Comparison of ENCODE assay signal across 25 cellular contexts in genomic region chr20:17430515-17430914, GRCh38.
A peak's percentile ranks its signal among the peaks of the same experiment; 100 is the strongest.
DNase-seq lines count a peak whose midpoint lies in the region; ATAC-seq, FAIRE-seq and TF ChIP-seq lines count a peak whose summit lies in the region.
"Had no signal": no experiment of that assay in that cellular context is flagged by ENCODE, and none has a peak within 500 bp of the region (broad histone marks: within the 10 kb centered on the region; RNA-seq: fewer than 3 reads in every experiment).

No MANE protein-coding gene starts in this region.

- DNase-seq in DMS53 (lab: John Stamatoyannopoulos, UW) (peak; percentile 42), DMS53 treated with DMSO at 0.1 percent for 48 hours (lab: John Stamatoyannopoulos, UW; ENCODE audit: unreplicated experiment) (no peak), NCI-H2081 (lab: John Stamatoyannopoulos, UW) (peak; percentile 88 to 97), NCI-H774 (lab: John Stamatoyannopoulos, UW) (peak; percentile 66), type B pancreatic cell (ENCODE audit: extremely low spot score, unreplicated experiment) (no peak), osteoblast (ENCODE audit: insufficient read length, low spot score, missing footprints) (no peak), frontal cortex (ENCODE audit: low spot score in 2 of 2) (no peak)
- DNase-seq: activated CD4-positive, alpha-beta T cell treated with anti-CD3 and anti-CD28 coated beads for 4 hours; AML-193; CD8-positive, alpha-beta T cell; central memory CD4-positive, alpha-beta T cell; Karpas-422; kidney glomerular epithelial cell; NCI-H526 treated with DMSO at 0.1 percent for 48 hours; SIG-M5; small intestine; stimulated activated naive B cell treated with anti-CD40 and anti-IgM and Interleukin-4, amounts not matched to agents 10 μg/mL and 1 μg/mL and 100 μg/mL, for 72 hours; T-cell; thyroid gland had no signal

- H3K4me1 ChIP-seq in osteoblast (ENCODE audit: insufficient read depth, low read length) = peaks cover 2% of the 10 kb centered on the region
- H3K4me1 ChIP-seq: ascending aorta had no signal

- peaks cover 19% of the 10 kb centered on the region for H3K27me3 Mint-ChIP-seq in type B pancreatic cell

- TF ChIP-seq CTCF in type B pancreatic cell (conservative IDR thresholded peaks at IDR 0.05) = no peak
- no peak for TF ChIP-seq CTCF in osteoblast (IDR thresholded peaks at IDR 0.05; ENCODE audit: extremely low read depth, low read depth, low read length)

- no peaks in the 10 kb centered on the region for H3K9me3 ChIP-seq in osteoblast (ENCODE audit: low read depth, low read length)
- H3K9me3 ChIP-seq: ascending aorta, thyroid gland had no signal

- H3K4me1 Mint-ChIP-seq in type B pancreatic cell (ENCODE audit: unreplicated experiment) = peaks cover 17% of the 10 kb centered on the region

- FAIRE-seq in frontal cortex (lab: Jason Lieb, UNC) = no peak
- FAIRE-seq: endothelial cell of umbilical vein, small intestine had no signal

- no peak overlapping the region for H3K4me3 ChIP-seq in osteoblast (ENCODE audit: insufficient read depth, low read length)
- H3K4me3 ChIP-seq: ascending aorta, thyroid gland had no signal

- ATAC-seq in GM21529 (IDR thresholded peaks at IDR 0.05; ENCODE audit: unreplicated experiment) = no peak
- ATAC-seq: CD8-positive, alpha-beta T cell; stimulated activated naive B cell treated with anti-CD40 and anti-IgM and Interleukin-4, amounts not matched to agents 10 μg/mL and 1 μg/mL and 100 μg/mL, for 72 hours; T-cell had no signal

- no peaks in the 10 kb centered on the region for H3K36me3 Mint-ChIP-seq in type B pancreatic cell
- H3K36me3 Mint-ChIP-seq: activated naive CD4-positive, alpha-beta T cell treated with anti-CD3 and anti-CD28 coated beads, Interleukin-2, amount 50 U/mL, for 24 hours; CD8-positive, alpha-beta T cell; stimulated activated naive B cell treated with anti-CD40 and anti-IgM and Interleukin-4, amounts not matched to agents 10 μg/mL and 1 μg/mL and 100 μg/mL, for 72 hours; T-cell had no signal

- no peak overlapping the region for H2AFZ ChIP-seq in osteoblast (ENCODE audit: low read length)

- peak overlapping the region; percentile 83 for H3K27ac Mint-ChIP-seq in type B pancreatic cell
- H3K27ac Mint-ChIP-seq: activated naive CD4-positive, alpha-beta T cell treated with anti-CD3 and anti-CD28 coated beads, Interleukin-2, amount 50 U/mL, for 24 hours; activated T-helper 1 cell treated with anti-CD3 and anti-CD28 coated beads, Interleukin-12 subunit alpha, Interleukin-12 subunit beta, Interleukin-2, Interleukin-4 antibody, amounts not matched to agents 30 ng/mL and 10 ng/mL and 1 ng/mL, durations not matched to agents 14 hours and 24 hours and 36 hours; CD8-positive, alpha-beta T cell; stimulated activated naive B cell treated with anti-CD40 and anti-IgM and Interleukin-4, amounts not matched to agents 10 μg/mL and 1 μg/mL and 100 μg/mL, for 72 hours; T-cell had no signal

- H3K79me2 ChIP-seq in osteoblast (ENCODE audit: insufficient read depth, low read length) = no peaks in the 10 kb centered on the region

- H3K4me3 Mint-ChIP-seq in type B pancreatic cell = peak overlapping the region; percentile 49
- H3K4me3 Mint-ChIP-seq: activated naive CD4-positive, alpha-beta T cell treated with anti-CD3 and anti-CD28 coated beads, Interleukin-2, amount 50 U/mL, for 24 hours; activated T-helper 1 cell treated with anti-CD3 and anti-CD28 coated beads, Interleukin-12 subunit alpha, Interleukin-12 subunit beta, Interleukin-2, Interleukin-4 antibody, amounts not matched to agents 30 ng/mL and 10 ng/mL and 1 ng/mL, durations not matched to agents 14 hours and 24 hours and 36 hours; CD8-positive, alpha-beta T cell; stimulated activated naive B cell treated with anti-CD40 and anti-IgM and Interleukin-4, amounts not matched to agents 10 μg/mL and 1 μg/mL and 100 μg/mL, for 72 hours; T-cell had no signal

- no peaks in the 10 kb centered on the region for H4K20me1 ChIP-seq in osteoblast (ENCODE audit: insufficient read depth, low read length)

- H3K36me3 ChIP-seq in osteoblast (ENCODE audit: insufficient read depth, low read length) = no peaks in the 10 kb centered on the region
- H3K36me3 ChIP-seq: ascending aorta, thyroid gland had no signal

- H3K4me2 ChIP-seq in osteoblast (ENCODE audit: insufficient read depth, low read length) = no peak overlapping the region

- H3K27ac ChIP-seq in osteoblast (ENCODE audit: low read depth, low read length) = no peak overlapping the region
- H3K27ac ChIP-seq: 22Rv1, ascending aorta, thyroid gland had no signal

- peaks cover 7% of the 10 kb centered on the region for H3K27me3 ChIP-seq in osteoblast (ENCODE audit: insufficient read depth, low read length)
- H3K27me3 ChIP-seq: ascending aorta, thyroid gland had no signal

- H3K9me3 Mint-ChIP-seq in type B pancreatic cell = no peaks in the 10 kb centered on the region
- H3K9me3 Mint-ChIP-seq: activated naive CD4-positive, alpha-beta T cell treated with anti-CD3 and anti-CD28 coated beads, Interleukin-2, amount 50 U/mL, for 24 hours; activated T-helper 1 cell treated with anti-CD3 and anti-CD28 coated beads, Interleukin-12 subunit alpha, Interleukin-12 subunit beta, Interleukin-2, Interleukin-4 antibody, amounts not matched to agents 30 ng/mL and 10 ng/mL and 1 ng/mL, durations not matched to agents 14 hours and 24 hours and 36 hours; CD8-positive, alpha-beta T cell; stimulated activated naive B cell treated with anti-CD40 and anti-IgM and Interleukin-4, amounts not matched to agents 10 μg/mL and 1 μg/mL and 100 μg/mL, for 72 hours; T-cell had no signal

Comparison
In these comparisons a context has a peak if more than half of its experiments do, and no peak if none do; other contexts are left out.
1. DNase-seq: peak in DMS53 (single experiment), NCI-H2081 (2 of 2) and NCI-H774 (single experiment); none in DMS53 treated with DMSO at 0.1 percent for 48 hours (single experiment), type B pancreatic cell (single experiment), osteoblast (single experiment) and frontal cortex (0 of 2).